1 cellular context compared by ENCODE assay signal in genomic region chr1:246583056-246583440, GRCh38.
TF ChIP-seq lines count a peak whose summit lies in the region.

No MANE protein-coding gene starts in this region.

TF ChIP-seq in K562, 482 proteins besides CTCF, POLR2A, EP300 and RAD21 (continued from another document):
- TF ChIP-seq ZNF407 (IDR thresholded peaks at IDR 0.05; ENCODE audit: low read depth) = no peak
- 0 out of 2 replicates have a peak, but pooled peaks have one; percentile 41 for TF ChIP-seq NCOA1 (IDR thresholded peaks at IDR 0.05; ENCODE audit: low read depth)
- no peak for TF ChIP-seq KLF13 (tag; IDR thresholded peaks at IDR 0.05; ENCODE audit: borderline replicate concordance, low read depth)
- TF ChIP-seq RBM39 (optimal IDR thresholded peaks at IDR 0.05; ENCODE audit: low read depth, low read length) = no peak
- 0 out of 2 replicates have a peak, but pooled peaks have one; percentile 9 for TF ChIP-seq RAD51 (IDR thresholded peaks at IDR 0.05; ENCODE audit: borderline replicate concordance, low read depth)
- 0 out of 2 replicates have a peak, but pooled peaks have one; percentile 25 for TF ChIP-seq DNMT1 (IDR thresholded peaks at IDR 0.05)
- no peak for TF ChIP-seq ZNF274 (IDR thresholded peaks at IDR 0.05; ENCODE audit: borderline replicate concordance, low read depth, low read length)
- TF ChIP-seq PYGO2 (tag; IDR thresholded peaks at IDR 0.05) = no peak
- no peak for TF ChIP-seq ILK (tag; IDR thresholded peaks at IDR 0.05; ENCODE audit: borderline replicate concordance, low read depth)
- 0 out of 2 replicates have a peak, but pooled peaks have one; percentile 6 for TF ChIP-seq GTF2E2 (tag; IDR thresholded peaks at IDR 0.05)
- TF ChIP-seq ZKSCAN8 (CRISPR knock-in tag; IDR thresholded peaks at IDR 0.05) = no peak
- no peak for TF ChIP-seq TARDBP (IDR thresholded peaks at IDR 0.05)
- TF ChIP-seq SMARCB1 (IDR thresholded peaks at IDR 0.05; ENCODE audit: insufficient read length, low read depth) = peak; percentile 60
- peak in 1 of 2 experiments; percentile 25; a peak in 1 of 4 replicates for TF ChIP-seq HDAC1 (IDR thresholded peaks at IDR 0.05)
- TF ChIP-seq BCL6 (CRISPR knock-in tag; IDR thresholded peaks at IDR 0.05) = no peak
- TF ChIP-seq MXI1 (IDR thresholded peaks at IDR 0.05; ENCODE audit: low read depth, low read length) = no peak
